10 cellular contexts compared by ENCODE assay signal in genomic region chr21:43161826-43162707, GRCh38. TPM values are rescaled to one million over a fixed set of nuclear protein-coding genes. Genes with fewer than 3 reads are reported as not detected.
"Had no signal": no experiment of that assay in that cellular context is flagged by ENCODE, and none has a peak within 500 bp of the region (broad histone marks: within the 10 kb centered on the region; RNA-seq: fewer than 3 reads in every experiment).

No MANE protein-coding gene starts in this region.

RNA-seq across cellular contexts. Expression of gene CRYAA, which starts 6.7 kb away (rescaled TPM):
- total RNA-seq: activated CD4-positive, alpha-beta T cell treated with anti-CD3 and anti-CD28 coated beads, Interleukin-2, amount 10 ng/mL, durations not matched to agents 24 days and 14 days; activated CD8-positive, alpha-beta memory T cell treated with anti-CD3 and anti-CD28 coated beads for 36 hours; activated CD8-positive, alpha-beta T cell treated with anti-CD3 and anti-CD28 coated beads for 36 hours; activated naive CD8-positive, alpha-beta T cell treated with anti-CD3 and anti-CD28 coated beads for 36 hours; activated T-cell treated with anti-CD3 and anti-CD28 coated beads, Interleukin-2, amount 50 U/mL, for 72 hours; activated T-helper 17 cell treated with anti-CD3 and anti-CD28 coated beads, Interleukin-2, amount 50 U/mL, for 72 hours; aorta; cerebellum; MCF 10A; SJCRH30 had no signal
- polyA plus RNA-seq: aorta had no signal
